Comparison of ENCODE assay signal across 18 cellular contexts in genomic region chr18:10114727-10115463, GRCh38.
"Had no signal": no experiment of that assay in that cellular context is flagged by ENCODE, and none has a peak within 500 bp of the region (broad histone marks: within the 10 kb centered on the region; RNA-seq: fewer than 3 reads in every experiment).

No MANE protein-coding gene starts in this region.

- H3K36me3 ChIP-seq: adrenal gland, ovary, sigmoid colon, stomach, thoracic aorta, upper lobe of right lung, WERI-Rb-1 had no signal

- H3K27ac ChIP-seq: adrenal gland, dorsolateral prefrontal cortex, ovary, sigmoid colon, stomach, thoracic aorta, upper lobe of right lung, WERI-Rb-1 had no signal

- H3K9me3 ChIP-seq: adrenal gland, ovary, upper lobe of right lung had no signal

- ATAC-seq: activated CD4-positive, alpha-beta T cell treated with anti-CD3 and anti-CD28 coated beads for 36 hours; upper lobe of right lung had no signal

- H3K27me3 ChIP-seq: adrenal gland, ovary, sigmoid colon, stomach, upper lobe of right lung had no signal

- H3K4me1 ChIP-seq: adrenal gland, sigmoid colon had no signal

- DNase-seq: activated CD4-positive, alpha-beta memory T cell treated with anti-CD3 and anti-CD28 coated beads for 36 hours; activated CD4-positive, alpha-beta T cell treated with anti-CD3 and anti-CD28 coated beads for 36 hours; activated effector memory CD4-positive, alpha-beta T cell treated with anti-CD3 and anti-CD28 coated beads, Interleukin-2, amount 50 U/mL, for 16 hours; activated T-cell treated with anti-CD3 and anti-CD28 coated beads, Interleukin-2, amount 50 U/mL, for 24 hours; adrenal gland; dorsolateral prefrontal cortex; erythroblast; islet precursor cell; midbrain; ovary; sigmoid colon; stimulated activated CD4-positive, alpha-beta T cell treated with anti-CD3 and anti-CD28 coated beads, Interleukin-12 subunit alpha, Interleukin-12 subunit beta, amount 100 ng/mL, for 4 hours; stimulated activated CD4-positive, alpha-beta T cell treated with anti-CD3 and anti-CD28 coated beads, Interleukin-2, amount 100 ng/mL, for 24 hours; stomach; upper lobe of right lung; WERI-Rb-1 had no signal

- H3K4me3 ChIP-seq: adrenal gland, dorsolateral prefrontal cortex, lung, ovary, sigmoid colon, stomach, thoracic aorta, upper lobe of right lung had no signal
